1 cellular context compared by ENCODE assay signal in genomic region chr1:27102134-27102706, GRCh38.
TF ChIP-seq lines count a peak whose summit lies in the region.

No MANE protein-coding gene starts in this region.

TF ChIP-seq in GM23338, 12 proteins besides CTCF, POLR2A, EP300 and RAD21 (continued from another document):
- no peak for TF ChIP-seq ZNF462 (CRISPR knock-in tag; IDR thresholded peaks at IDR 0.05)
- no peak for TF ChIP-seq POLR2AphosphoS5 (IDR thresholded peaks at IDR 0.05; ENCODE audit: low read depth)
- no peak for TF ChIP-seq CREB1 (CRISPR knock-in tag; IDR thresholded peaks at IDR 0.05; ENCODE audit: low read depth)
- TF ChIP-seq REST (IDR thresholded peaks at IDR 0.05; ENCODE audit: unreplicated experiment): no peak
- no peak for TF ChIP-seq ZNF114 (CRISPR knock-in tag; IDR thresholded peaks at IDR 0.05)
- no peak for TF ChIP-seq ZNF331 (CRISPR knock-in tag; IDR thresholded peaks at IDR 0.05; ENCODE audit: low read depth)
- TF ChIP-seq EZH2 (IDR thresholded peaks at IDR 0.05; ENCODE audit: low read depth, unreplicated experiment): no peak
- TF ChIP-seq STAT1 (IDR thresholded peaks at IDR 0.05; ENCODE audit: unreplicated experiment): no peak
- TF ChIP-seq EZH2phosphoT487 (IDR thresholded peaks at IDR 0.05; ENCODE audit: unreplicated experiment): no peak
- TF ChIP-seq JUNB (IDR thresholded peaks at IDR 0.05; ENCODE audit: unreplicated experiment): no peak
